ENCODE assay signal across 10 cellular contexts in genomic region chr1:6424619-6425593, GRCh38. TPM values are rescaled to one million over a fixed set of nuclear protein-coding genes. Genes with fewer than 3 reads are reported as not detected.
DNase-seq lines count a peak whose midpoint lies in the region; ATAC-seq, FAIRE-seq and TF ChIP-seq lines count a peak whose summit lies in the region.
"Had no signal": no experiment of that assay in that cellular context is flagged by ENCODE, and none has a peak within 500 bp of the region (broad histone marks: within the 10 kb centered on the region; RNA-seq: fewer than 3 reads in every experiment).

TSS of gene ESPN (plus strand) at chr1:6424776. CDS start at chr1:6424956, 180 bp downstream.

- H3K9me3 Mint-ChIP-seq in activated CD4-positive, alpha-beta T cell treated with anti-CD3 and anti-CD28 coated beads, Interleukin-2, amount 10 ng/mL, durations not matched to agents 7 days and 5 days = no peaks in the 10 kb centered on the region
- no peaks in the 10 kb centered on the region for H3K9me3 Mint-ChIP-seq in activated CD4-positive, alpha-beta memory T cell treated with anti-CD3 and anti-CD28 coated beads for 36 hours

- H3K4me1 ChIP-seq in keratinocyte (ENCODE audit: control insufficient read depth, extremely low read depth, insufficient read depth, low read length) = peaks cover 60% of the 10 kb centered on the region
- H3K4me1 ChIP-seq in thoracic aorta (ENCODE audit: control insufficient read depth in 1 of 2, low read depth in 2 of 2) = peaks cover 10 to 36% of the 10 kb centered on the region in 2 donors

- peak within 1 kb of the TSS; percentile 58 for H3K9ac ChIP-seq in keratinocyte (ENCODE audit: control insufficient read depth, extremely low read depth, insufficient read depth, low read length)

- peak within 1 kb of the TSS; percentile 13 for H3K4me3 Mint-ChIP-seq in activated CD4-positive, alpha-beta T cell treated with anti-CD3 and anti-CD28 coated beads, Interleukin-2, amount 10 ng/mL, durations not matched to agents 7 days and 5 days
- H3K4me3 Mint-ChIP-seq in activated CD4-positive, alpha-beta memory T cell treated with anti-CD3 and anti-CD28 coated beads for 36 hours = peak within 1 kb of the TSS; percentile 20

- H3K9me3 ChIP-seq in keratinocyte (ENCODE audit: control insufficient read depth, low read depth, low read length) (no peaks in the 10 kb centered on the region), thoracic aorta (no peaks in the 10 kb centered on the region)

- no peaks in the 10 kb centered on the region for H3K9me1 ChIP-seq in keratinocyte (ENCODE audit: control insufficient read depth, extremely low read depth, insufficient read depth, low read length)

- dilution Hi-C loops in keratinocyte (cut with MboI; ENCODE audit: extremely low pct_ligation_motif_present, low sequenced_read_pairs) = no loop called here

- no peak within 1 kb of the TSS for H3K27ac Mint-ChIP-seq in activated CD4-positive, alpha-beta T cell treated with anti-CD3 and anti-CD28 coated beads, Interleukin-2, amount 10 ng/mL, durations not matched to agents 7 days and 5 days
- no peak within 1 kb of the TSS for H3K27ac Mint-ChIP-seq in activated CD4-positive, alpha-beta memory T cell treated with anti-CD3 and anti-CD28 coated beads for 36 hours

- H3K27ac ChIP-seq in keratinocyte (ENCODE audit: control insufficient read depth, insufficient read depth, low read length) (no peak within 1 kb of the TSS), thoracic aorta (no peak within 1 kb of the TSS)

- H3K27me3 ChIP-seq in keratinocyte (ENCODE audit: control insufficient read depth, extremely low read depth, insufficient read depth, low read length) (peaks cover 19% of the 10 kb centered on the region), thoracic aorta (replicated peaks; ENCODE audit: insufficient read depth) (peaks cover 24% of the 10 kb centered on the region)

- TF ChIP-seq CTCF in keratinocyte (optimal IDR thresholded peaks at IDR 0.05 in 1 of 3, IDR thresholded peaks at IDR 0.05 in 1 of 3, conservative IDR thresholded peaks at IDR 0.05 in 1 of 3; ENCODE audit: extremely low read depth in 1 of 3, insufficient read depth in 2 of 3, low read length in 3 of 3) = no peak
- TF ChIP-seq CTCF in thoracic aorta (IDR thresholded peaks at IDR 0.05) = no peak

- peak within 1 kb of the TSS; percentile 60 for H2AFZ ChIP-seq in keratinocyte (ENCODE audit: control insufficient read depth, low read length)

- no peak for DNase-seq in activated CD4-positive, alpha-beta T cell treated with anti-CD3 and anti-CD28 coated beads, Interleukin-2, amount 10 ng/mL, durations not matched to agents 7 days and 5 days
- DNase-seq in activated CD4-positive, alpha-beta T cell treated with anti-CD3 and anti-CD28 coated beads, Interleukin-2, amount 50 U/mL, for 4 hours = no peak
- DNase-seq in activated CD4-positive, alpha-beta memory T cell treated with anti-CD3 and anti-CD28 coated beads for 36 hours = no peak
- DNase-seq in keratinocyte (ENCODE audit: low read depth, low spot score) (no peak), thoracic aorta (ENCODE audit: low spot score) (no peak), SW 1271 (lab: John Stamatoyannopoulos, UW) (no peak)
- DNase-seq: Calu3, occipital lobe had no signal

- no peaks in the 10 kb centered on the region for H4K20me1 ChIP-seq in keratinocyte (ENCODE audit: control insufficient read depth, extremely low read depth, insufficient read depth, low read length)

- H3K36me3 ChIP-seq in keratinocyte (ENCODE audit: control insufficient read depth in 2 of 2, extremely low read depth in 1 of 2, insufficient read depth in 2 of 2, low read length in 2 of 2) (no peaks in the 10 kb centered on the region), thoracic aorta (no peaks in the 10 kb centered on the region)

- no peak for FAIRE-seq in keratinocyte (lab: Jason Lieb, UNC)

- H3K27me3 Mint-ChIP-seq in activated CD4-positive, alpha-beta T cell treated with anti-CD3 and anti-CD28 coated beads, Interleukin-2, amount 10 ng/mL, durations not matched to agents 7 days and 5 days = peaks cover 48% of the 10 kb centered on the region
- H3K27me3 Mint-ChIP-seq in activated CD4-positive, alpha-beta memory T cell treated with anti-CD3 and anti-CD28 coated beads for 36 hours = peaks cover 36% of the 10 kb centered on the region

- peak within 1 kb of the TSS; percentile 73 for H3K4me2 ChIP-seq in keratinocyte (ENCODE audit: control insufficient read depth, extremely low read depth, insufficient read depth, low read depth, low read length)

- no peak for ATAC-seq in thoracic aorta (ENCODE audit: insufficient number of reproducible peaks, low FRiP score, low read depth)
- ATAC-seq in HG02610 (IDR thresholded peaks at IDR 0.05; ENCODE audit: unreplicated experiment) = no peak
- ATAC-seq in GM19328 (IDR thresholded peaks at IDR 0.05; ENCODE audit: unreplicated experiment) = no peak

- POLR2A ChIA-PET in activated CD4-positive, alpha-beta T cell treated with anti-CD3 and anti-CD28 coated beads, Interleukin-2, amount 10 ng/mL, durations not matched to agents 7 days and 5 days (lab: Charles Lee) = no interaction called here
- POLR2A ChIA-PET in activated CD4-positive, alpha-beta memory T cell treated with anti-CD3 and anti-CD28 coated beads for 36 hours (lab: Charles Lee) = no interaction called here

- H3K79me2 ChIP-seq in keratinocyte (ENCODE audit: control insufficient read depth, insufficient read depth, low read length) = no peaks in the 10 kb centered on the region

- H3K4me3 ChIP-seq in keratinocyte (ENCODE audit: control insufficient read depth in 2 of 3, extremely low read depth in 1 of 3, insufficient read depth in 2 of 3, low read depth in 1 of 3, low read length in 3 of 3) (peak within 1 kb of the TSS in 2 of 3 experiments; percentile 13 to 46), thoracic aorta (peak within 1 kb of the TSS; percentile 45)

- CTCF ChIA-PET in activated CD4-positive, alpha-beta T cell treated with anti-CD3 and anti-CD28 coated beads, Interleukin-2, amount 10 ng/mL, durations not matched to agents 7 days and 5 days (lab: Charles Lee) = interaction anchor here (1.1 to 1.5 kb wide), 3 partner anchors 14 to 77 kb away, joined by 3 to 4 read pairs (median 4); no protein-coding TSS in a partner anchor
- CTCF ChIA-PET in activated CD4-positive, alpha-beta memory T cell treated with anti-CD3 and anti-CD28 coated beads for 36 hours (lab: Charles Lee) = interaction anchor here (0.8 to 1.0 kb wide), 2 partner anchors 13 to 14 kb away, joined by 3 to 4 read pairs; no protein-coding TSS in a partner anchor

- intact Hi-C loops in activated CD4-positive, alpha-beta memory T cell treated with anti-CD3 and anti-CD28 coated beads for 36 hours (cut with micrococcal nuclease) = loop anchor here (5.0 kb wide), 2 partner anchors 178 to 222 kb away; no protein-coding TSS in a partner anchor

- H3K4me1 Mint-ChIP-seq in activated CD4-positive, alpha-beta T cell treated with anti-CD3 and anti-CD28 coated beads, Interleukin-2, amount 10 ng/mL, durations not matched to agents 7 days and 5 days = peaks cover 13% of the 10 kb centered on the region
- H3K4me1 Mint-ChIP-seq in activated CD4-positive, alpha-beta memory T cell treated with anti-CD3 and anti-CD28 coated beads for 36 hours (ENCODE audit: low read depth) = peaks cover 15% of the 10 kb centered on the region

- H3K36me3 Mint-ChIP-seq in activated CD4-positive, alpha-beta T cell treated with anti-CD3 and anti-CD28 coated beads, Interleukin-2, amount 10 ng/mL, durations not matched to agents 7 days and 5 days (ENCODE audit: low read depth) = no peaks in the 10 kb centered on the region
- no peaks in the 10 kb centered on the region for H3K36me3 Mint-ChIP-seq in activated CD4-positive, alpha-beta memory T cell treated with anti-CD3 and anti-CD28 coated beads for 36 hours

RNA-seq across cellular contexts. Expression of gene ESPN, which starts in this region (rescaled TPM):
- total RNA-seq in activated CD4-positive, alpha-beta T cell treated with anti-CD3 and anti-CD28 coated beads, Interleukin-2, amount 10 ng/mL, durations not matched to agents 7 days and 5 days = under 1 TPM; 0.56 to 0.77 TPM
- total RNA-seq in activated CD4-positive, alpha-beta memory T cell treated with anti-CD3 and anti-CD28 coated beads for 36 hours = 1 to 10 TPM in 1 of 2 experiments, under 1 TPM in 1; 0.83 to 1.5 TPM
- 0.47 to 3.6 TPM (median 1.2 TPM) in 3 replicates for polyA plus RNA-seq in keratinocyte
- polyA plus RNA-seq in keratinocyte (2011; ENCODE audit: low read depth) = 4.3 TPM
- polyA plus RNA-seq in keratinocyte (2011; cell fraction: cytosol; rRNA removed) = 1.0 and 4.6 TPM in 2 replicates
- 7.3 and 11.3 TPM in 2 replicates for polyA plus RNA-seq in keratinocyte (2011; cell fraction: nucleus; rRNA removed)
- 2.4 and 17.9 TPM in 2 replicates for polyA plus RNA-seq in keratinocyte (2012; ENCODE audit: low replicate concordance)
- 0.48 to 4.3 TPM (median 2.2 TPM) in 3 replicates for polyA minus RNA-seq in keratinocyte
- 13.4 TPM for polyA minus RNA-seq in keratinocyte (2011; cell fraction: cytosol; rRNA and poly(A)+ RNA removed)
- 3.1 and 3.3 TPM in 2 replicates for polyA minus RNA-seq in keratinocyte (2011; cell fraction: nucleus; rRNA and poly(A)+ RNA removed)
- not detected for total RNA-seq in thoracic aorta
- total RNA-seq: occipital lobe had no signal
